2 cellular contexts compared by ENCODE assay signal in the genomic region with DNA sequence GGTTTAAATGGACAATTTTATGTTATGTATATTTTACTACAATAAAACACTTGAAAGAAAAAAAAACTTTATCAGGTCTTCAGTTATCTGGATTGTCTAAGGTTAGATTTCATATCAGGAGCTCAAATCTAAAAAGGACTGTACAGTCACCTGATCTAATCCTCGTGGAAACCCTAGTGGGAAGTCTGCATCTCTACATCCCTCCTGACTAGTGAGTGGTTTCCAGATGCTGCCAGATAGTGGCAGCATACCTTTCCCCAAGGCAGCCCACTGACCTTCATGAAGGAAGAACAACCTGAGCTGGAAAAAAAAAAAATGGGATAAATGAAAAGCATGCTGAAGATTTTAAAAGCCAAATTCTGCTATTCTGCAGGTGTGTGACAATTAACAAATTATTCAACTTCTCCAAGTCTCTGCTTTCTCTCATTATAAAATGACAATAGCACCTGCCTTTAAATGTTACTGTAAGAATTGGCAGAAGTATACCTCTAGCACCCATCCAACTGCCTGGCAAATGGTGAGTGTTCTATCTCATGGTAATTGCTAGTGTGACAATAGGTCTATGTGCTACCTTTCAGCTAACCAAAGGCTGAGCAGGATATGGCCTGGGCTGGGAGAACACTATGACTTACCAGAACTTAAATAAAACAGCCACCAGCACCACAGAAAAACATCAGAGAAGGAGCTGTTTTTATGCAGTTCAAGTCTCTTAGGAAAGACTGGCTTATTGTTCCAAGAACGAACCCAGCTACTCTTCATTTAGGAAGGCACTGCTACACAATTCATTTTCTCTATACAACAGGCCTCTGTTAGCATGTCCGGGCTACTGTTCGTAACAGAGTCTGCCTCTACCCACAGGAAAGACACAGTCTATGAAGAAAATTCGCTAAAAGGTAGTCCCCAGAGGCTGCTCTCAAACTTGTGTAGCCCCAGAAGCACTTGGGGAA.
TF ChIP-seq lines count a peak whose summit lies in the region.

No MANE protein-coding gene starts in this region.

TF ChIP-seq in HepG2, 621 proteins besides CTCF, POLR2A, EP300 and RAD21 (continues in another document):
- TF ChIP-seq, protein P1, sequence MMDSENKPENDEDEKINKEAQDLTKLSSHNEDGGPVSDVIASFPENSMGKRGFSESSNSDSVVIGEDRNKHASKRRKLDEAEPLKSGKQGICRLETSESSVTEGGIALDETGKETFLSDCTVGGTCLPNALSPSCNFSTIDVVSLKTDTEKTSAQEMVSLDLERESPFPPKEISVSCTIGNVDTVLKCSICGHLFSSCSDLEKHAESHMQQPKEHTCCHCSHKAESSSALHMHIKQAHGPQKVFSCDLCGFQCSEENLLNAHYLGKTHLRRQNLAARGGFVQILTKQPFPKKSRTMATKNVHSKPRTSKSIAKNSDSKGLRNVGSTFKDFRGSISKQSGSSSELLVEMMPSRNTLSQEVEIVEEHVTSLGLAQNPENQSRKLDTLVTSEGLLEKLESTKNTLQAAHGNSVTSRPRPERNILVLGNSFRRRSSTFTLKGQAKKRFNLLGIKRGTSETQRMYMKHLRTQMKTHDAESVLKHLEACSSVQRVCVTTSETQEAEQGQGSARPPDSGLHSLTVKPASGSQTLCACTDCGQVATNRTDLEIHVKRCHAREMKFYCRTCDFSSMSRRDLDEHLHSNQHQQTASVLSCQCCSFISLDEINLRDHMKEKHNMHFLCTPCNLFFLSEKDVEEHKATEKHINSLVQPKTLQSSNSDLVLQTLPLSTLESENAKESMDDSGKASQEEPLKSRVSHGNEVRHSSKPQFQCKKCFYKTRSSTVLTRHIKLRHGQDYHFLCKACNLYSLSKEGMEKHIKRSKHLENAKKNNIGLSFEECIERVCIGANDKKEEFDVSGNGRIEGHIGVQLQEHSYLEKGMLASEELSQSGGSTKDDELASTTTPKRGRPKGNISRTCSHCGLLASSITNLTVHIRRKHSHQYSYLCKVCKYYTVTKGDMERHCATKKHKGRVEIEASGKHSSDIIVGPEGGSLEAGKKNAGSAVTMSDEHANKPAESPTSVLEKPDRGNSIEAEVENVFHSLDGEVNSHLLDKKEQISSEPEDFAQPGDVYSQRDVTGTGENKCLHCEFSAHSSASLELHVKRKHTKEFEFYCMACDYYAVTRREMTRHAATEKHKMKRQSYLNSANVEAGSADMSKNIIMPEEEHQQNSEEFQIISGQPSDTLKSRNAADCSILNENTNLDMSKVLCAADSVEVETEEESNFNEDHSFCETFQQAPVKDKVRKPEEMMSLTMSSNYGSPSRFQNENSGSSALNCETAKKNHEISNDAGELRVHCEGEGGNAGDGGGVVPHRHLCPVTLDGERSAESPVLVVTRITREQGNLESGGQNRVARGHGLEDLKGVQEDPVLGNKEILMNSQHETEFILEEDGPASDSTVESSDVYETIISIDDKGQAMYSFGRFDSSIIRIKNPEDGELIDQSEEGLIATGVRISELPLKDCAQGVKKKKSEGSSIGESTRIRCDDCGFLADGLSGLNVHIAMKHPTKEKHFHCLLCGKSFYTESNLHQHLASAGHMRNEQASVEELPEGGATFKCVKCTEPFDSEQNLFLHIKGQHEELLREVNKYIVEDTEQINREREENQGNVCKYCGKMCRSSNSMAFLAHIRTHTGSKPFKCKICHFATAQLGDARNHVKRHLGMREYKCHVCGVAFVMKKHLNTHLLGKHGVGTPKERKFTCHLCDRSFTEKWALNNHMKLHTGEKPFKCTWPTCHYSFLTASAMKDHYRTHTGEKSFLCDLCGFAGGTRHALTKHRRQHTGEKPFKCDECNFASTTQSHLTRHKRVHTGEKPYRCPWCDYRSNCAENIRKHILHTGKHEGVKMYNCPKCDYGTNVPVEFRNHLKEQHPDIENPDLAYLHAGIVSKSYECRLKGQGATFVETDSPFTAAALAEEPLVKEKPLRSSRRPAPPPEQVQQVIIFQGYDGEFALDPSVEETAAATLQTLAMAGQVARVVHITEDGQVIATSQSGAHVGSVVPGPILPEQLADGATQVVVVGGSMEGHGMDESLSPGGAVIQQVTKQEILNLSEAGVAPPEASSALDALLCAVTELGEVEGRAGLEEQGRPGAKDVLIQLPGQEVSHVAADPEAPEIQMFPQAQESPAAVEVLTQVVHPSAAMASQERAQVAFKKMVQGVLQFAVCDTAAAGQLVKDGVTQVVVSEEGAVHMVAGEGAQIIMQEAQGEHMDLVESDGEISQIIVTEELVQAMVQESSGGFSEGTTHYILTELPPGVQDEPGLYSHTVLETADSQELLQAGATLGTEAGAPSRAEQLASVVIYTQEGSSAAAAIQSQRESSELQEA (CRISPR knock-in tag; IDR thresholded peaks at IDR 0.05; ENCODE audit: not compliant biosample characterization), result no peak
- TF ChIP-seq EHMT2 (IDR thresholded peaks at IDR 0.05; ENCODE audit: borderline replicate concordance, low read depth, low read length), result no peak
- no peak for TF ChIP-seq DPF2 (CRISPR knock-in tag; IDR thresholded peaks at IDR 0.05; ENCODE audit: borderline replicate concordance, low read depth)
- TF ChIP-seq U2AF1 (optimal IDR thresholded peaks at IDR 0.05; ENCODE audit: low read depth, low read length), result no peak
- TF ChIP-seq, protein P2, sequence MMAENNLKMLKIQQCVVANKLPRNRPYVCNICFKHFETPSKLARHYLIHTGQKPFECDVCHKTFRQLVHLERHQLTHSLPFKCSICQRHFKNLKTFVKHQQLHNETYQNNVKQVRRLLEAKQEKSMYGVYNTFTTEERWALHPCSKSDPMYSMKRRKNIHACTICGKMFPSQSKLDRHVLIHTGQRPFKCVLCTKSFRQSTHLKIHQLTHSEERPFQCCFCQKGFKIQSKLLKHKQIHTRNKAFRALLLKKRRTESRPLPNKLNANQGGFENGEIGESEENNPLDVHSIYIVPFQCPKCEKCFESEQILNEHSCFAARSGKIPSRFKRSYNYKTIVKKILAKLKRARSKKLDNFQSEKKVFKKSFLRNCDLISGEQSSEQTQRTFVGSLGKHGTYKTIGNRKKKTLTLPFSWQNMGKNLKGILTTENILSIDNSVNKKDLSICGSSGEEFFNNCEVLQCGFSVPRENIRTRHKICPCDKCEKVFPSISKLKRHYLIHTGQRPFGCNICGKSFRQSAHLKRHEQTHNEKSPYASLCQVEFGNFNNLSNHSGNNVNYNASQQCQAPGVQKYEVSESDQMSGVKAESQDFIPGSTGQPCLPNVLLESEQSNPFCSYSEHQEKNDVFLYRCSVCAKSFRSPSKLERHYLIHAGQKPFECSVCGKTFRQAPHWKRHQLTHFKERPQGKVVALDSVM (CRISPR knock-in tag; IDR thresholded peaks at IDR 0.05), result no peak
- TF ChIP-seq SMC3 (IDR thresholded peaks at IDR 0.05; ENCODE audit: low read length), result peak; percentile 30; the same call in 1 of the 2 replicates
- TF ChIP-seq GTF3A (CRISPR knock-in tag; conservative IDR thresholded peaks at IDR 0.05), result no peak
- TF ChIP-seq STAG1 (CRISPR knock-in tag; IDR thresholded peaks at IDR 0.05), result peak; percentile 40
- no peak for TF ChIP-seq SP4 (CRISPR knock-in tag; IDR thresholded peaks at IDR 0.05)
- TF ChIP-seq ZNF746 (CRISPR knock-in tag; IDR thresholded peaks at IDR 0.05), result no peak
- TF ChIP-seq, protein P3, sequence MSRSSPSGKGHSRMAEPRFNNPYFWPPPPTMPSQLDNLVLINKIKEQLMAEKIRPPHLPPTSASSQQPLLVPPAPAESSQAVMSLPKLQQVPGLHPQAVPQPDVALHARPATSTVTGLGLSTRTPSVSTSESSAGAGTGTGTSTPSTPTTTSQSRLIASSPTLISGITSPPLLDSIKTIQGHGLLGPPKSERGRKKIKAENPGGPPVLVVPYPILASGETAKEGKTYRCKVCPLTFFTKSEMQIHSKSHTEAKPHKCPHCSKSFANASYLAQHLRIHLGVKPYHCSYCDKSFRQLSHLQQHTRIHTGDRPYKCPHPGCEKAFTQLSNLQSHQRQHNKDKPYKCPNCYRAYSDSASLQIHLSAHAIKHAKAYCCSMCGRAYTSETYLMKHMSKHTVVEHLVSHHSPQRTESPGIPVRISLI (CRISPR knock-in tag; IDR thresholded peaks at IDR 0.05; ENCODE audit: borderline replicate concordance), result peak; percentile 19; the same call in 1 of the 2 replicates

TF ChIP-seq in SK-N-SH, 30 proteins besides CTCF, POLR2A, EP300 and RAD21:
- TF ChIP-seq, protein P4, sequence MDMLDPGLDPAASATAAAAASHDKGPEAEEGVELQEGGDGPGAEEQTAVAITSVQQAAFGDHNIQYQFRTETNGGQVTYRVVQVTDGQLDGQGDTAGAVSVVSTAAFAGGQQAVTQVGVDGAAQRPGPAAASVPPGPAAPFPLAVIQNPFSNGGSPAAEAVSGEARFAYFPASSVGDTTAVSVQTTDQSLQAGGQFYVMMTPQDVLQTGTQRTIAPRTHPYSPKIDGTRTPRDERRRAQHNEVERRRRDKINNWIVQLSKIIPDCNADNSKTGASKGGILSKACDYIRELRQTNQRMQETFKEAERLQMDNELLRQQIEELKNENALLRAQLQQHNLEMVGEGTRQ (IDR thresholded peaks at IDR 0.05; ENCODE audit: borderline replicate concordance, low read depth, low read length), result no peak
- TF ChIP-seq, protein P5, sequence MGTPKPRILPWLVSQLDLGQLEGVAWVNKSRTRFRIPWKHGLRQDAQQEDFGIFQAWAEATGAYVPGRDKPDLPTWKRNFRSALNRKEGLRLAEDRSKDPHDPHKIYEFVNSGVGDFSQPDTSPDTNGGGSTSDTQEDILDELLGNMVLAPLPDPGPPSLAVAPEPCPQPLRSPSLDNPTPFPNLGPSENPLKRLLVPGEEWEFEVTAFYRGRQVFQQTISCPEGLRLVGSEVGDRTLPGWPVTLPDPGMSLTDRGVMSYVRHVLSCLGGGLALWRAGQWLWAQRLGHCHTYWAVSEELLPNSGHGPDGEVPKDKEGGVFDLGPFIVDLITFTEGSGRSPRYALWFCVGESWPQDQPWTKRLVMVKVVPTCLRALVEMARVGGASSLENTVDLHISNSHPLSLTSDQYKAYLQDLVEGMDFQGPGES (IDR thresholded peaks at IDR 0.05; ENCODE audit: low read depth, low read length), result no peak
- no peak for TF ChIP-seq YY1 (IDR thresholded peaks at IDR 0.05; ENCODE audit: low read depth)
- no peak for TF ChIP-seq POLR2AphosphoS5 (IDR thresholded peaks at IDR 0.05; ENCODE audit: low read depth, low read length)
- TF ChIP-seq MEF2A (IDR thresholded peaks at IDR 0.05; ENCODE audit: borderline replicate concordance, low read depth), result no peak
- no peak for TF ChIP-seq TEAD4 (IDR thresholded peaks at IDR 0.05; ENCODE audit: borderline replicate concordance, insufficient read depth)
- TF ChIP-seq, protein P6, sequence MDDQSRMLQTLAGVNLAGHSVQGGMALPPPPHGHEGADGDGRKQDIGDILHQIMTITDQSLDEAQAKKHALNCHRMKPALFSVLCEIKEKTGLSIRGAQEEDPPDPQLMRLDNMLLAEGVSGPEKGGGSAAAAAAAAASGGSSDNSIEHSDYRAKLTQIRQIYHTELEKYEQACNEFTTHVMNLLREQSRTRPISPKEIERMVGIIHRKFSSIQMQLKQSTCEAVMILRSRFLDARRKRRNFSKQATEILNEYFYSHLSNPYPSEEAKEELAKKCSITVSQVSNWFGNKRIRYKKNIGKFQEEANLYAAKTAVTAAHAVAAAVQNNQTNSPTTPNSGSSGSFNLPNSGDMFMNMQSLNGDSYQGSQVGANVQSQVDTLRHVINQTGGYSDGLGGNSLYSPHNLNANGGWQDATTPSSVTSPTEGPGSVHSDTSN (IDR thresholded peaks at IDR 0.05), result no peak
